Comparison of ENCODE assay signal across 10 cellular contexts in genomic region chr5:150082364-150082763, GRCh38. TPM values are rescaled to one million over a fixed set of nuclear protein-coding genes. Genes with fewer than 3 reads are reported as not detected.
DNase-seq lines count a peak whose midpoint lies in the region; ATAC-seq lines count a peak whose summit lies in the region.
"Had no signal": no experiment of that assay in that cellular context is flagged by ENCODE, and none has a peak within 500 bp of the region (broad histone marks: within the 10 kb centered on the region; RNA-seq: fewer than 3 reads in every experiment).

No MANE protein-coding gene starts in this region.

- DNase-seq in D341Med (ENCODE audit: low spot score) (peak; percentile 5), KBM-7 (peak; percentile 85), RKO (ENCODE audit: low spot score) (no peak), cerebellar cortex (ENCODE audit: low spot score) (no peak)
- no peak for DNase-seq in stimulated activated CD4-positive, alpha-beta T cell treated with anti-CD3 and anti-CD28 coated beads, Interleukin-4, amount 100 ng/mL, for 1 hour
- DNase-seq in stimulated activated naive CD4-positive, alpha-beta T cell (lab: John Stamatoyannopoulos, UW) = no peak
- DNase-seq: stimulated activated CD4-positive, alpha-beta T cell treated with anti-CD3 and anti-CD28 coated beads, Interleukin-2, amount 100 ng/mL, for 48 hours had no signal

- H3K4me1 ChIP-seq in mononuclear cell (ENCODE audit: insufficient read depth, low read length) = peaks cover 49% of the 10 kb centered on the region

- ATAC-seq in GM21423 (IDR thresholded peaks at IDR 0.05; ENCODE audit: unreplicated experiment) = peak; percentile 11

- H3K4me3 ChIP-seq in mononuclear cell (ENCODE audit: low read length) = peak overlapping the region; percentile 32

- no peaks in the 10 kb centered on the region for H3K9me3 ChIP-seq in mononuclear cell (ENCODE audit: low read depth, low read length)

- in situ Hi-C loops in KBM-7 (cut with MboI; ENCODE audit: low pct_unique_long_range_greater_than_20kb, low sequenced_read_pairs) = no loop called here

- H3K27me3 ChIP-seq in mononuclear cell (ENCODE audit: insufficient read depth, low read length) = no peaks in the 10 kb centered on the region

RNA-seq across cellular contexts. Expression of gene CSF1R, which starts 4.0 kb away (rescaled TPM):
- total RNA-seq in mononuclear cell = 5.2 TPM
- total RNA-seq: glomerular endothelial cell had no signal

Comparison
In these comparisons a context has a peak if more than half of its experiments do, and no peak if none do; other contexts are left out.
1. DNase-seq: peak in D341Med (single experiment) and KBM-7 (single experiment); none in stimulated activated CD4-positive, alpha-beta T cell treated with anti-CD3 and anti-CD28 coated beads, Interleukin-4, amount 100 ng/mL, for 1 hour (single experiment), RKO (single experiment), stimulated activated naive CD4-positive, alpha-beta T cell (0 of 6) and cerebellar cortex (single experiment).